1 cellular context compared by ENCODE assay signal in the genomic region with DNA sequence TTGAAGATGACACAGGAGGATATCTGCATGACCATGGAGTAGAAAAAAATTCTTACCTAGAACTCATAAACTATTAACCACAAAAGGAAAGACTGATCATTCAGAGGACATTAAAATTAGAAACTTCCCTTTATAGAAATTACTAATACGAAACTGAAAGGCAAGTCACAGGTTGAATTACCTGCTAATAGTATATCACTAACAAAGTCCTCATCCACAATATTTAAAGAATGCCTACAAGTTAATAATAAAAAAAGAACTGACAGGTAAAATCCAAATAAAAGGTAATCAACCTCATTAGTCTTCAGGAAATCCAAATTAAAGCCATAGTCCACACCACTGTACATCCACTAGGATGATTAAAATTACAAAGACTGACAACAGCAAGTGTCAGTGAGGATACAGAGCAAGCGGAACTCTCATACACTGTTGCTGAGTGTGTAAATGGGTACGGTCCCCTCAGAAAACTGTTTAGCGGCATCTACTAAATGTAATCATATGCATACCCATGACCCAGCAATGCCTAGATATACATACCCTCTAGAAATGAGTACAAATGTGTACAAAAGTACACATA.
A peak's percentile ranks its signal among the peaks of the same experiment; 100 is the strongest.
TF ChIP-seq lines count a peak whose summit lies in the region.

No MANE protein-coding gene starts in this region.

TF ChIP-seq in GM12878, 131 proteins besides CTCF, POLR2A, EP300 and RAD21 (continued from another document):
- TF ChIP-seq, protein P1, sequence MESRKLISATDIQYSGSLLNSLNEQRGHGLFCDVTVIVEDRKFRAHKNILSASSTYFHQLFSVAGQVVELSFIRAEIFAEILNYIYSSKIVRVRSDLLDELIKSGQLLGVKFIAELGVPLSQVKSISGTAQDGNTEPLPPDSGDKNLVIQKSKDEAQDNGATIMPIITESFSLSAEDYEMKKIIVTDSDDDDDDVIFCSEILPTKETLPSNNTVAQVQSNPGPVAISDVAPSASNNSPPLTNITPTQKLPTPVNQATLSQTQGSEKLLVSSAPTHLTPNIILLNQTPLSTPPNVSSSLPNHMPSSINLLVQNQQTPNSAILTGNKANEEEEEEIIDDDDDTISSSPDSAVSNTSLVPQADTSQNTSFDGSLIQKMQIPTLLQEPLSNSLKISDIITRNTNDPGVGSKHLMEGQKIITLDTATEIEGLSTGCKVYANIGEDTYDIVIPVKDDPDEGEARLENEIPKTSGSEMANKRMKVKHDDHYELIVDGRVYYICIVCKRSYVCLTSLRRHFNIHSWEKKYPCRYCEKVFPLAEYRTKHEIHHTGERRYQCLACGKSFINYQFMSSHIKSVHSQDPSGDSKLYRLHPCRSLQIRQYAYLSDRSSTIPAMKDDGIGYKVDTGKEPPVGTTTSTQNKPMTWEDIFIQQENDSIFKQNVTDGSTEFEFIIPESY (IDR thresholded peaks at IDR 0.05), result no peak
- TF ChIP-seq NFYA (IDR thresholded peaks at IDR 0.05; ENCODE audit: borderline replicate concordance, low read depth, low read length) (no peak), SMAD1 (IDR thresholded peaks at IDR 0.05; ENCODE audit: low read depth, partially characterized antibody) (no peak), MYC (IDR thresholded peaks at IDR 0.05; ENCODE audit: insufficient read depth, insufficient read length, insufficient replicate concordance, low read length, severe bottlenecking) (no peak), TCF7 (IDR thresholded peaks at IDR 0.05; ENCODE audit: borderline replicate concordance) (no peak), EZH2 (IDR thresholded peaks at IDR 0.05; ENCODE audit: borderline replicate concordance, control insufficient read depth, low read depth, low read length) (no peak), ZBED1 (IDR thresholded peaks at IDR 0.05; ENCODE audit: borderline replicate concordance) (peak; percentile 53), TCF3 (IDR thresholded peaks at IDR 0.05; ENCODE audit: borderline replicate concordance, insufficient read depth, low read depth, low read length) (no peak), NFXL1 (IDR thresholded peaks at IDR 0.05; ENCODE audit: borderline replicate concordance) (no peak)
- TF ChIP-seq, protein P2, sequence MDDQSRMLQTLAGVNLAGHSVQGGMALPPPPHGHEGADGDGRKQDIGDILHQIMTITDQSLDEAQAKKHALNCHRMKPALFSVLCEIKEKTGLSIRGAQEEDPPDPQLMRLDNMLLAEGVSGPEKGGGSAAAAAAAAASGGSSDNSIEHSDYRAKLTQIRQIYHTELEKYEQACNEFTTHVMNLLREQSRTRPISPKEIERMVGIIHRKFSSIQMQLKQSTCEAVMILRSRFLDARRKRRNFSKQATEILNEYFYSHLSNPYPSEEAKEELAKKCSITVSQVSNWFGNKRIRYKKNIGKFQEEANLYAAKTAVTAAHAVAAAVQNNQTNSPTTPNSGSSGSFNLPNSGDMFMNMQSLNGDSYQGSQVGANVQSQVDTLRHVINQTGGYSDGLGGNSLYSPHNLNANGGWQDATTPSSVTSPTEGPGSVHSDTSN (IDR thresholded peaks at IDR 0.05; ENCODE audit: insufficient replicate concordance, low read depth, low read length), result no peak
- TF ChIP-seq, protein P3, sequence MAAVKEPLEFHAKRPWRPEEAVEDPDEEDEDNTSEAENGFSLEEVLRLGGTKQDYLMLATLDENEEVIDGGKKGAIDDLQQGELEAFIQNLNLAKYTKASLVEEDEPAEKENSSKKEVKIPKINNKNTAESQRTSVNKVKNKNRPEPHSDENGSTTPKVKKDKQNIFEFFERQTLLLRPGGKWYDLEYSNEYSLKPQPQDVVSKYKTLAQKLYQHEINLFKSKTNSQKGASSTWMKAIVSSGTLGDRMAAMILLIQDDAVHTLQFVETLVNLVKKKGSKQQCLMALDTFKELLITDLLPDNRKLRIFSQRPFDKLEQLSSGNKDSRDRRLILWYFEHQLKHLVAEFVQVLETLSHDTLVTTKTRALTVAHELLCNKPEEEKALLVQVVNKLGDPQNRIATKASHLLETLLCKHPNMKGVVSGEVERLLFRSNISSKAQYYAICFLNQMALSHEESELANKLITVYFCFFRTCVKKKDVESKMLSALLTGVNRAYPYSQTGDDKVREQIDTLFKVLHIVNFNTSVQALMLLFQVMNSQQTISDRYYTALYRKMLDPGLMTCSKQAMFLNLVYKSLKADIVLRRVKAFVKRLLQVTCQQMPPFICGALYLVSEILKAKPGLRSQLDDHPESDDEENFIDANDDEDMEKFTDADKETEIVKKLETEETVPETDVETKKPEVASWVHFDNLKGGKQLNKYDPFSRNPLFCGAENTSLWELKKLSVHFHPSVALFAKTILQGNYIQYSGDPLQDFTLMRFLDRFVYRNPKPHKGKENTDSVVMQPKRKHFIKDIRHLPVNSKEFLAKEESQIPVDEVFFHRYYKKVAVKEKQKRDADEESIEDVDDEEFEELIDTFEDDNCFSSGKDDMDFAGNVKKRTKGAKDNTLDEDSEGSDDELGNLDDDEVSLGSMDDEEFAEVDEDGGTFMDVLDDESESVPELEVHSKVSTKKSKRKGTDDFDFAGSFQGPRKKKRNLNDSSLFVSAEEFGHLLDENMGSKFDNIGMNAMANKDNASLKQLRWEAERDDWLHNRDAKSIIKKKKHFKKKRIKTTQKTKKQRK (IDR thresholded peaks at IDR 0.05; ENCODE audit: low read depth, low read length), result no peak
- TF ChIP-seq, protein P4, sequence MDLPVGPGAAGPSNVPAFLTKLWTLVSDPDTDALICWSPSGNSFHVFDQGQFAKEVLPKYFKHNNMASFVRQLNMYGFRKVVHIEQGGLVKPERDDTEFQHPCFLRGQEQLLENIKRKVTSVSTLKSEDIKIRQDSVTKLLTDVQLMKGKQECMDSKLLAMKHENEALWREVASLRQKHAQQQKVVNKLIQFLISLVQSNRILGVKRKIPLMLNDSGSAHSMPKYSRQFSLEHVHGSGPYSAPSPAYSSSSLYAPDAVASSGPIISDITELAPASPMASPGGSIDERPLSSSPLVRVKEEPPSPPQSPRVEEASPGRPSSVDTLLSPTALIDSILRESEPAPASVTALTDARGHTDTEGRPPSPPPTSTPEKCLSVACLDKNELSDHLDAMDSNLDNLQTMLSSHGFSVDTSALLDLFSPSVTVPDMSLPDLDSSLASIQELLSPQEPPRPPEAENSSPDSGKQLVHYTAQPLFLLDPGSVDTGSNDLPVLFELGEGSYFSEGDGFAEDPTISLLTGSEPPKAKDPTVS (IDR thresholded peaks at IDR 0.05; ENCODE audit: low read depth, low read length), result no peak
